Comparison of ENCODE assay signal across 1 cellular context in the genomic region with DNA sequence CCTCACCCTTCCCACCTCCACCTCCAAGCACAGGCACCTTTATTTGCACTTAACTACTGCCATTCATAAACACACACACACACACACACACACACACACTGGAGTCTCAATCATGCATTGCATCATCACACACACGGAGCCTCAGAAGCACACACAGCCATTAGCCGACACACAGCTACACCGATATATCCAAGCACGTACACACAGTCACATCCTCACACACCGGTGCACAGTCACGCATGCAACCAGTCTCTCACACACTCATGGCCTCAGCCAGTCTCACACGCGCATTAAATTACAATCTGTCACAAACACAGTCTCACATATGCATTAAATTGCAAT.
A peak's percentile ranks its signal among the peaks of the same experiment; 100 is the strongest.
TF ChIP-seq lines count a peak whose summit lies in the region.

No MANE protein-coding gene starts in this region.

TF ChIP-seq in HEK293, 187 proteins besides CTCF, POLR2A, EP300 and RAD21 (continued from another document and continues in another):
- TF ChIP-seq, protein P1, sequence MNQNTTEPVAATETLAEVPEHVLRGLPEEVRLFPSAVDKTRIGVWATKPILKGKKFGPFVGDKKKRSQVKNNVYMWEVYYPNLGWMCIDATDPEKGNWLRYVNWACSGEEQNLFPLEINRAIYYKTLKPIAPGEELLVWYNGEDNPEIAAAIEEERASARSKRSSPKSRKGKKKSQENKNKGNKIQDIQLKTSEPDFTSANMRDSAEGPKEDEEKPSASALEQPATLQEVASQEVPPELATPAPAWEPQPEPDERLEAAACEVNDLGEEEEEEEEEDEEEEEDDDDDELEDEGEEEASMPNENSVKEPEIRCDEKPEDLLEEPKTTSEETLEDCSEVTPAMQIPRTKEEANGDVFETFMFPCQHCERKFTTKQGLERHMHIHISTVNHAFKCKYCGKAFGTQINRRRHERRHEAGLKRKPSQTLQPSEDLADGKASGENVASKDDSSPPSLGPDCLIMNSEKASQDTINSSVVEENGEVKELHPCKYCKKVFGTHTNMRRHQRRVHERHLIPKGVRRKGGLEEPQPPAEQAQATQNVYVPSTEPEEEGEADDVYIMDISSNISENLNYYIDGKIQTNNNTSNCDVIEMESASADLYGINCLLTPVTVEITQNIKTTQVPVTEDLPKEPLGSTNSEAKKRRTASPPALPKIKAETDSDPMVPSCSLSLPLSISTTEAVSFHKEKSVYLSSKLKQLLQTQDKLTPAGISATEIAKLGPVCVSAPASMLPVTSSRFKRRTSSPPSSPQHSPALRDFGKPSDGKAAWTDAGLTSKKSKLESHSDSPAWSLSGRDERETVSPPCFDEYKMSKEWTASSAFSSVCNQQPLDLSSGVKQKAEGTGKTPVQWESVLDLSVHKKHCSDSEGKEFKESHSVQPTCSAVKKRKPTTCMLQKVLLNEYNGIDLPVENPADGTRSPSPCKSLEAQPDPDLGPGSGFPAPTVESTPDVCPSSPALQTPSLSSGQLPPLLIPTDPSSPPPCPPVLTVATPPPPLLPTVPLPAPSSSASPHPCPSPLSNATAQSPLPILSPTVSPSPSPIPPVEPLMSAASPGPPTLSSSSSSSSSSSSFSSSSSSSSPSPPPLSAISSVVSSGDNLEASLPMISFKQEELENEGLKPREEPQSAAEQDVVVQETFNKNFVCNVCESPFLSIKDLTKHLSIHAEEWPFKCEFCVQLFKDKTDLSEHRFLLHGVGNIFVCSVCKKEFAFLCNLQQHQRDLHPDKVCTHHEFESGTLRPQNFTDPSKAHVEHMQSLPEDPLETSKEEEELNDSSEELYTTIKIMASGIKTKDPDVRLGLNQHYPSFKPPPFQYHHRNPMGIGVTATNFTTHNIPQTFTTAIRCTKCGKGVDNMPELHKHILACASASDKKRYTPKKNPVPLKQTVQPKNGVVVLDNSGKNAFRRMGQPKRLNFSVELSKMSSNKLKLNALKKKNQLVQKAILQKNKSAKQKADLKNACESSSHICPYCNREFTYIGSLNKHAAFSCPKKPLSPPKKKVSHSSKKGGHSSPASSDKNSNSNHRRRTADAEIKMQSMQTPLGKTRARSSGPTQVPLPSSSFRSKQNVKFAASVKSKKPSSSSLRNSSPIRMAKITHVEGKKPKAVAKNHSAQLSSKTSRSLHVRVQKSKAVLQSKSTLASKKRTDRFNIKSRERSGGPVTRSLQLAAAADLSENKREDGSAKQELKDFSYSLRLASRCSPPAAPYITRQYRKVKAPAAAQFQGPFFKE (tag by site-specific recombination; IDR thresholded peaks at IDR 0.05; ENCODE audit: borderline replicate concordance): 0 out of 2 replicates have a peak, but pooled peaks have one; percentile 19
- no peak for TF ChIP-seq ZNF843 (tag by site-specific recombination; IDR thresholded peaks at IDR 0.05)
- TF ChIP-seq, protein P2, sequence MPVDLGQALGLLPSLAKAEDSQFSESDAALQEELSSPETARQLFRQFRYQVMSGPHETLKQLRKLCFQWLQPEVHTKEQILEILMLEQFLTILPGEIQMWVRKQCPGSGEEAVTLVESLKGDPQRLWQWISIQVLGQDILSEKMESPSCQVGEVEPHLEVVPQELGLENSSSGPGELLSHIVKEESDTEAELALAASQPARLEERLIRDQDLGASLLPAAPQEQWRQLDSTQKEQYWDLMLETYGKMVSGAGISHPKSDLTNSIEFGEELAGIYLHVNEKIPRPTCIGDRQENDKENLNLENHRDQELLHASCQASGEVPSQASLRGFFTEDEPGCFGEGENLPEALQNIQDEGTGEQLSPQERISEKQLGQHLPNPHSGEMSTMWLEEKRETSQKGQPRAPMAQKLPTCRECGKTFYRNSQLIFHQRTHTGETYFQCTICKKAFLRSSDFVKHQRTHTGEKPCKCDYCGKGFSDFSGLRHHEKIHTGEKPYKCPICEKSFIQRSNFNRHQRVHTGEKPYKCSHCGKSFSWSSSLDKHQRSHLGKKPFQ (tag by site-specific recombination; IDR thresholded peaks at IDR 0.05): no peak
- no peak for TF ChIP-seq ZNF324 (tag by site-specific recombination; IDR thresholded peaks at IDR 0.05)
- TF ChIP-seq KLF10 (tag by site-specific recombination; IDR thresholded peaks at IDR 0.05): no peak
- no peak for TF ChIP-seq ZNF677 (tag by site-specific recombination; IDR thresholded peaks at IDR 0.05)
- TF ChIP-seq, protein P3, sequence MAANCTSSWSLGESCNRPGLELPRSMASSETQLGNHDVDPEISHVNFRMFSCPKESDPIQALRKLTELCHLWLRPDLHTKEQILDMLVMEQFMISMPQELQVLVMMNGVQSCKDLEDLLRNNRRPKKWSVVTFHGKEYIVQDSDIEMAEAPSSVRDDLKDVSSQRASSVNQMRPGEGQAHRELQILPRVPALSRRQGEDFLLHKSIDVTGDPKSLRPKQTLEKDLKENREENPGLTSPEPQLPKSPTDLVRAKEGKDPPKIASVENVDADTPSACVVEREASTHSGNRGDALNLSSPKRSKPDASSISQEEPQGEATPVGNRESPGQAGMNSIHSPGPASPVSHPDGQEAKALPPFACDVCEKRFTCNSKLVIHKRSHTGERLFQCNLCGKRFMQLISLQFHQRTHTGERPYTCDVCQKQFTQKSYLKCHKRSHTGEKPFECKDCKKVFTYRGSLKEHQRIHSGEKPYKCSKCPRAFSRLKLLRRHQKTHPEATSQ (tag by site-specific recombination; IDR thresholded peaks at IDR 0.05): no peak
- no peak for TF ChIP-seq ZNF404 (tag by site-specific recombination; IDR thresholded peaks at IDR 0.05)
- TF ChIP-seq, protein P4, sequence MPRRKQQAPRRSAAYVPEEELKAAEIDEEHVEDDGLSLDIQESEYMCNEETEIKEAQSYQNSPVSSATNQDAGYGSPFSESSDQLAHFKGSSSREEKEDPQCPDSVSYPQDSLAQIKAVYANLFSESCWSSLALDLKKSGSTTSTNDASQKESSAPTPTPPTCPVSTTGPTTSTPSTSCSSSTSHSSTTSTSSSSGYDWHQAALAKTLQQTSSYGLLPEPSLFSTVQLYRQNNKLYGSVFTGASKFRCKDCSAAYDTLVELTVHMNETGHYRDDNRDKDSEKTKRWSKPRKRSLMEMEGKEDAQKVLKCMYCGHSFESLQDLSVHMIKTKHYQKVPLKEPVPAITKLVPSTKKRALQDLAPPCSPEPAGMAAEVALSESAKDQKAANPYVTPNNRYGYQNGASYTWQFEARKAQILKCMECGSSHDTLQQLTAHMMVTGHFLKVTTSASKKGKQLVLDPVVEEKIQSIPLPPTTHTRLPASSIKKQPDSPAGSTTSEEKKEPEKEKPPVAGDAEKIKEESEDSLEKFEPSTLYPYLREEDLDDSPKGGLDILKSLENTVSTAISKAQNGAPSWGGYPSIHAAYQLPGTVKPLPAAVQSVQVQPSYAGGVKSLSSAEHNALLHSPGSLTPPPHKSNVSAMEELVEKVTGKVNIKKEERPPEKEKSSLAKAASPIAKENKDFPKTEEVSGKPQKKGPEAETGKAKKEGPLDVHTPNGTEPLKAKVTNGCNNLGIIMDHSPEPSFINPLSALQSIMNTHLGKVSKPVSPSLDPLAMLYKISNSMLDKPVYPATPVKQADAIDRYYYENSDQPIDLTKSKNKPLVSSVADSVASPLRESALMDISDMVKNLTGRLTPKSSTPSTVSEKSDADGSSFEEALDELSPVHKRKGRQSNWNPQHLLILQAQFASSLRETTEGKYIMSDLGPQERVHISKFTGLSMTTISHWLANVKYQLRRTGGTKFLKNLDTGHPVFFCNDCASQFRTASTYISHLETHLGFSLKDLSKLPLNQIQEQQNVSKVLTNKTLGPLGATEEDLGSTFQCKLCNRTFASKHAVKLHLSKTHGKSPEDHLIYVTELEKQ (tag by site-specific recombination; IDR thresholded peaks at IDR 0.05; ENCODE audit: borderline replicate concordance): no peak
- TF ChIP-seq, protein P5, sequence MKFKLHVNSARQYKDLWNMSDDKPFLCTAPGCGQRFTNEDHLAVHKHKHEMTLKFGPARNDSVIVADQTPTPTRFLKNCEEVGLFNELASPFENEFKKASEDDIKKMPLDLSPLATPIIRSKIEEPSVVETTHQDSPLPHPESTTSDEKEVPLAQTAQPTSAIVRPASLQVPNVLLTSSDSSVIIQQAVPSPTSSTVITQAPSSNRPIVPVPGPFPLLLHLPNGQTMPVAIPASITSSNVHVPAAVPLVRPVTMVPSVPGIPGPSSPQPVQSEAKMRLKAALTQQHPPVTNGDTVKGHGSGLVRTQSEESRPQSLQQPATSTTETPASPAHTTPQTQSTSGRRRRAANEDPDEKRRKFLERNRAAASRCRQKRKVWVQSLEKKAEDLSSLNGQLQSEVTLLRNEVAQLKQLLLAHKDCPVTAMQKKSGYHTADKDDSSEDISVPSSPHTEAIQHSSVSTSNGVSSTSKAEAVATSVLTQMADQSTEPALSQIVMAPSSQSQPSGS (tag by site-specific recombination; IDR thresholded peaks at IDR 0.05; ENCODE audit: low read depth): peak; percentile 62; the same call in 1 of the 2 replicates
- TF ChIP-seq, protein P6, sequence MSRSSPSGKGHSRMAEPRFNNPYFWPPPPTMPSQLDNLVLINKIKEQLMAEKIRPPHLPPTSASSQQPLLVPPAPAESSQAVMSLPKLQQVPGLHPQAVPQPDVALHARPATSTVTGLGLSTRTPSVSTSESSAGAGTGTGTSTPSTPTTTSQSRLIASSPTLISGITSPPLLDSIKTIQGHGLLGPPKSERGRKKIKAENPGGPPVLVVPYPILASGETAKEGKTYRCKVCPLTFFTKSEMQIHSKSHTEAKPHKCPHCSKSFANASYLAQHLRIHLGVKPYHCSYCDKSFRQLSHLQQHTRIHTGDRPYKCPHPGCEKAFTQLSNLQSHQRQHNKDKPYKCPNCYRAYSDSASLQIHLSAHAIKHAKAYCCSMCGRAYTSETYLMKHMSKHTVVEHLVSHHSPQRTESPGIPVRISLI (tag by site-specific recombination; IDR thresholded peaks at IDR 0.05): no peak
- TF ChIP-seq, protein P7, sequence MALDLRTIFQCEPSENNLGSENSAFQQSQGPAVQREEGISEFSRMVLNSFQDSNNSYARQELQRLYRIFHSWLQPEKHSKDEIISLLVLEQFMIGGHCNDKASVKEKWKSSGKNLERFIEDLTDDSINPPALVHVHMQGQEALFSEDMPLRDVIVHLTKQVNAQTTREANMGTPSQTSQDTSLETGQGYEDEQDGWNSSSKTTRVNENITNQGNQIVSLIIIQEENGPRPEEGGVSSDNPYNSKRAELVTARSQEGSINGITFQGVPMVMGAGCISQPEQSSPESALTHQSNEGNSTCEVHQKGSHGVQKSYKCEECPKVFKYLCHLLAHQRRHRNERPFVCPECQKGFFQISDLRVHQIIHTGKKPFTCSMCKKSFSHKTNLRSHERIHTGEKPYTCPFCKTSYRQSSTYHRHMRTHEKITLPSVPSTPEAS (tag by site-specific recombination; IDR thresholded peaks at IDR 0.05): peak; percentile 96
- TF ChIP-seq ZNF19 (tag by site-specific recombination; IDR thresholded peaks at IDR 0.05; ENCODE audit: low read depth): no peak
- TF ChIP-seq, protein P8, sequence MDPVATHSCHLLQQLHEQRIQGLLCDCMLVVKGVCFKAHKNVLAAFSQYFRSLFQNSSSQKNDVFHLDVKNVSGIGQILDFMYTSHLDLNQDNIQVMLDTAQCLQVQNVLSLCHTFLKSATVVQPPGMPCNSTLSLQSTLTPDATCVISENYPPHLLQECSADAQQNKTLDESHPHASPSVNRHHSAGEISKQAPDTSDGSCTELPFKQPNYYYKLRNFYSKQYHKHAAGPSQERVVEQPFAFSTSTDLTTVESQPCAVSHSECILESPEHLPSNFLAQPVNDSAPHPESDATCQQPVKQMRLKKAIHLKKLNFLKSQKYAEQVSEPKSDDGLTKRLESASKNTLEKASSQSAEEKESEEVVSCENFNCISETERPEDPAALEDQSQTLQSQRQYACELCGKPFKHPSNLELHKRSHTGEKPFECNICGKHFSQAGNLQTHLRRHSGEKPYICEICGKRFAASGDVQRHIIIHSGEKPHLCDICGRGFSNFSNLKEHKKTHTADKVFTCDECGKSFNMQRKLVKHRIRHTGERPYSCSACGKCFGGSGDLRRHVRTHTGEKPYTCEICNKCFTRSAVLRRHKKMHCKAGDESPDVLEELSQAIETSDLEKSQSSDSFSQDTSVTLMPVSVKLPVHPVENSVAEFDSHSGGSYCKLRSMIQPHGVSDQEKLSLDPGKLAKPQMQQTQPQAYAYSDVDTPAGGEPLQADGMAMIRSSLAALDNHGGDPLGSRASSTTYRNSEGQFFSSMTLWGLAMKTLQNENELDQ (tag by site-specific recombination; IDR thresholded peaks at IDR 0.05; ENCODE audit: low read depth): no peak
- no peak for TF ChIP-seq ZNF530 (tag by site-specific recombination; IDR thresholded peaks at IDR 0.05; ENCODE audit: low read depth)
- TF ChIP-seq ZNF112 (tag by site-specific recombination; IDR thresholded peaks at IDR 0.05): no peak
- TF ChIP-seq ZNF311 (tag by site-specific recombination; IDR thresholded peaks at IDR 0.05; ENCODE audit: borderline replicate concordance): no peak
- TF ChIP-seq KLF8 (tag by site-specific recombination; IDR thresholded peaks at IDR 0.05): no peak
- TF ChIP-seq, protein P9, sequence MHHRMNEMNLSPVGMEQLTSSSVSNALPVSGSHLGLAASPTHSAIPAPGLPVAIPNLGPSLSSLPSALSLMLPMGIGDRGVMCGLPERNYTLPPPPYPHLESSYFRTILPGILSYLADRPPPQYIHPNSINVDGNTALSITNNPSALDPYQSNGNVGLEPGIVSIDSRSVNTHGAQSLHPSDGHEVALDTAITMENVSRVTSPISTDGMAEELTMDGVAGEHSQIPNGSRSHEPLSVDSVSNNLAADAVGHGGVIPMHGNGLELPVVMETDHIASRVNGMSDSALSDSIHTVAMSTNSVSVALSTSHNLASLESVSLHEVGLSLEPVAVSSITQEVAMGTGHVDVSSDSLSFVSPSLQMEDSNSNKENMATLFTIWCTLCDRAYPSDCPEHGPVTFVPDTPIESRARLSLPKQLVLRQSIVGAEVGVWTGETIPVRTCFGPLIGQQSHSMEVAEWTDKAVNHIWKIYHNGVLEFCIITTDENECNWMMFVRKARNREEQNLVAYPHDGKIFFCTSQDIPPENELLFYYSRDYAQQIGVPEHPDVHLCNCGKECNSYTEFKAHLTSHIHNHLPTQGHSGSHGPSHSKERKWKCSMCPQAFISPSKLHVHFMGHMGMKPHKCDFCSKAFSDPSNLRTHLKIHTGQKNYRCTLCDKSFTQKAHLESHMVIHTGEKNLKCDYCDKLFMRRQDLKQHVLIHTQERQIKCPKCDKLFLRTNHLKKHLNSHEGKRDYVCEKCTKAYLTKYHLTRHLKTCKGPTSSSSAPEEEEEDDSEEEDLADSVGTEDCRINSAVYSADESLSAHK (tag by site-specific recombination; IDR thresholded peaks at IDR 0.05): no peak
- TF ChIP-seq, protein P10, sequence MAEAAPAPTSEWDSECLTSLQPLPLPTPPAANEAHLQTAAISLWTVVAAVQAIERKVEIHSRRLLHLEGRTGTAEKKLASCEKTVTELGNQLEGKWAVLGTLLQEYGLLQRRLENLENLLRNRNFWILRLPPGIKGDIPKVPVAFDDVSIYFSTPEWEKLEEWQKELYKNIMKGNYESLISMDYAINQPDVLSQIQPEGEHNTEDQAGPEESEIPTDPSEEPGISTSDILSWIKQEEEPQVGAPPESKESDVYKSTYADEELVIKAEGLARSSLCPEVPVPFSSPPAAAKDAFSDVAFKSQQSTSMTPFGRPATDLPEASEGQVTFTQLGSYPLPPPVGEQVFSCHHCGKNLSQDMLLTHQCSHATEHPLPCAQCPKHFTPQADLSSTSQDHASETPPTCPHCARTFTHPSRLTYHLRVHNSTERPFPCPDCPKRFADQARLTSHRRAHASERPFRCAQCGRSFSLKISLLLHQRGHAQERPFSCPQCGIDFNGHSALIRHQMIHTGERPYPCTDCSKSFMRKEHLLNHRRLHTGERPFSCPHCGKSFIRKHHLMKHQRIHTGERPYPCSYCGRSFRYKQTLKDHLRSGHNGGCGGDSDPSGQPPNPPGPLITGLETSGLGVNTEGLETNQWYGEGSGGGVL (tag by site-specific recombination; IDR thresholded peaks at IDR 0.05): no peak
- TF ChIP-seq ZNF292 (tag by site-specific recombination; IDR thresholded peaks at IDR 0.05; ENCODE audit: borderline replicate concordance, low read depth): no peak
- 0 out of 2 replicates have a peak, but pooled peaks have one; percentile 14 for TF ChIP-seq ZNF670 (tag by site-specific recombination; IDR thresholded peaks at IDR 0.05; ENCODE audit: low read depth)
- no peak for TF ChIP-seq OVOL3 (tag by site-specific recombination; IDR thresholded peaks at IDR 0.05)
- no peak for TF ChIP-seq ZNF155 (tag by site-specific recombination; IDR thresholded peaks at IDR 0.05)
- TF ChIP-seq ZNF549 (tag by site-specific recombination; IDR thresholded peaks at IDR 0.05): no peak
- no peak for TF ChIP-seq KLF16 (tag by site-specific recombination; IDR thresholded peaks at IDR 0.05)
- TF ChIP-seq ZBTB20 (tag by site-specific recombination; IDR thresholded peaks at IDR 0.05): peak; percentile 22; the same call in 1 of the 2 replicates
- TF ChIP-seq ZNF48 (tag by site-specific recombination; IDR thresholded peaks at IDR 0.05): no peak
